ENCODE assay signal across 23 cellular contexts in the genomic region with DNA sequence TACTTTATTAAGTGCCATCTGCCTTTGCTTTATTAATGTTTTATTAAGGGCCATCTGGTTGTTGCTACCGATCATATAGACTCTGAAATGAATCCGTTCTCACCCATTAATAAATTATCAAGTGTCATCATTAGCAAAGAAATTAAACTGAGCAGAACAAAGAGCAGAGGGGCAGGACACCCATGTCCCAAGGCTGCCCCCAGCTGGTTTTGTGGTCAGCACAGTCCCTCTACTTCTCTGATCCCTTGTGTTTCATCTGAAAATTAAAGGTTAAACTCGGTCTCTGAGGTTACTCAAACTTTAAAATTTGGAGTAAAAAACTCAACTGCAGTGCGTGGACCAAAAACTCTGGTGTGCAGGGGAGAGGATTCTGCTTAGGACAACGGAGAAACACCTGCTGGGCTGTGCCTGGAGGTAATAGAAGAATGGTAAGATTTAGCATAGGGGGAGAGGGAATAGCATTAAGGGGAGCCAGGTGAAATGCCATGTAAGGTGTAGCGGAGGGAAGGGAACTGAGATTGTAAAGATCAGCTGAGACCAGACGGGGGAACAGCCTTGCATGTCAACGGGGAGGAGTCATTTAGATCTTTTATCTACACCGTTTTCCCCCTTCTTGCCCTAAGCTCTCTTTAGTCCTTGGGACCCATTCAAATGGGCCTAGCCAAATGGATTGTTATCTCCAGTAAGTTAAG. TPM values are rescaled to one million over a fixed set of nuclear protein-coding genes. Genes with fewer than 3 reads are reported as not detected.
A peak's percentile ranks its signal among the peaks of the same experiment; 100 is the strongest.
DNase-seq lines count a peak whose midpoint lies in the region; ATAC-seq, FAIRE-seq and TF ChIP-seq lines count a peak whose summit lies in the region.
"Had no signal": no experiment of that assay in that cellular context is flagged by ENCODE, and none has a peak within 500 bp of the region (broad histone marks: within the 10 kb centered on the region; RNA-seq: fewer than 3 reads in every experiment).

No MANE protein-coding gene starts in this region.

- H3K4me1 ChIP-seq in IMR-90 (ENCODE audit: control insufficient read depth, insufficient read depth, low read length) (no peaks in the 10 kb centered on the region), keratinocyte (ENCODE audit: control insufficient read depth, extremely low read depth, insufficient read depth, low read length) (no peaks in the 10 kb centered on the region), adrenal gland (replicated peaks in 1 of 2) (no peaks in the 10 kb centered on the region)
- H3K4me1 ChIP-seq: lower lobe of right lung had no signal

- CTCF ChIA-PET in IMR-90 (lab: Yijun Ruan, JAX), result interaction anchor here (0.9 kb wide), 1 partner anchor 52 kb away, joined by 3 read pairs; no protein-coding TSS in a partner anchor

- H3K27me3 ChIP-seq in IMR-90 (ENCODE audit: control insufficient read depth, insufficient read depth, low read length), result no peaks in the 10 kb centered on the region; the same call in 1 of the 2 replicates
- H3K27me3 ChIP-seq in keratinocyte (ENCODE audit: control insufficient read depth, extremely low read depth, insufficient read depth, low read length), result no peaks in the 10 kb centered on the region
- no peaks in the 10 kb centered on the region for H3K27me3 ChIP-seq in adrenal gland
- H3K27me3 ChIP-seq: tibial nerve had no signal

- in situ Hi-C loops in IMR-90 (cut with MboI; ENCODE audit: low sequenced_read_pairs) (no loop called here), astrocyte of the spinal cord (cut with HindIII; ENCODE audit: low sequenced_read_pairs) (no loop called here)

- DNase-seq in NCI-H1417 (lab: John Stamatoyannopoulos, UW) (peak in 2 of 3 experiments; percentile 23 to 41), NCI-H1417 treated with DMSO at 0.1 percent for 48 hours (lab: John Stamatoyannopoulos, UW) (no peak), IMR-90 (no peak), astrocyte of the spinal cord (ENCODE audit: low read depth, low spot score) (no peak), keratinocyte (ENCODE audit: low read depth, low spot score) (no peak), adrenal gland (no peak)
- DNase-seq in activated CD4-positive, alpha-beta T cell treated with anti-CD3 and anti-CD28 coated beads for 4 hours, result no peak
- DNase-seq in stimulated activated naive CD4-positive, alpha-beta T cell treated with Interleukin-2 at 50 U/mL for 16 hours (lab: John Stamatoyannopoulos, UW), result no peak
- DNase-seq: activated CD4-positive, alpha-beta T cell treated with anti-CD3 and anti-CD28 coated beads, Interleukin-2, amount 10 ng/mL, durations not matched to agents 7 days and 5 days; activated gamma-delta T cell treated with Interleukin-2 at 50 U/mL for 16 hours; cortex of kidney; Karpas-422; lower lobe of right lung; NCI-H1092 treated with DMSO at 0.1 percent for 48 hours; NCI-H748 treated with DMSO at 0.1 percent for 48 hours; OCI-M1; psoas muscle; SIG-M5; small intestine; stimulated activated CD4-positive, alpha-beta T cell treated with anti-CD3 and anti-CD28 coated beads, Interleukin-2, amount 100 ng/mL, for 48 hours had no signal

- H3K9ac ChIP-seq in IMR-90 (ENCODE audit: low read depth, low read length), result no peak overlapping the region
- no peak overlapping the region for H3K9ac ChIP-seq in keratinocyte (ENCODE audit: control insufficient read depth, extremely low read depth, insufficient read depth, low read length)

- H3K18ac ChIP-seq in IMR-90 (ENCODE audit: low read depth, low read length), result no peak overlapping the region

- no peak overlapping the region for H3K27ac ChIP-seq in IMR-90 (ENCODE audit: insufficient read depth, low read length)
- no peak overlapping the region for H3K27ac ChIP-seq in keratinocyte (ENCODE audit: control insufficient read depth, insufficient read depth, low read length)
- no peak overlapping the region for H3K27ac ChIP-seq in adrenal gland
- H3K27ac ChIP-seq: 22Rv1, lower lobe of right lung, psoas muscle, tibial nerve had no signal

- H2BK120ac ChIP-seq in IMR-90 (ENCODE audit: low read depth, low read length), result no peak overlapping the region

- TF ChIP-seq RAD21 in IMR-90 (IDR thresholded peaks at IDR 0.05; ENCODE audit: low read length), result peak; percentile 37

- H3K36me3 ChIP-seq in IMR-90 (ENCODE audit: control insufficient read depth, insufficient read depth, low read length) (no peaks in the 10 kb centered on the region), keratinocyte (ENCODE audit: control insufficient read depth in 2 of 2, extremely low read depth in 1 of 2, insufficient read depth in 2 of 2, low read length in 2 of 2) (no peaks in the 10 kb centered on the region), adrenal gland (replicated peaks in 1 of 2) (no peaks in the 10 kb centered on the region)
- H3K36me3 ChIP-seq: lower lobe of right lung, tibial nerve had no signal

- WGBS in IMR-90 (ENCODE audit: extremely low coverage in 2 of 2, insufficient read length in 1 of 2), 2 experiments, result no CpG with 5 or more reads among the region's 9 CpGs
- WGBS in adrenal gland, 4 donors, result 64 to 71% (median 68%) methylated on average over 9 of the region's 9 CpGs

- no peak overlapping the region for H3K14ac ChIP-seq in IMR-90 (replicated peaks; ENCODE audit: low read depth, low read length)

- H3K79me1 ChIP-seq in IMR-90 (ENCODE audit: low read depth in 1 of 2, low read length in 2 of 2), result no peaks in the 10 kb centered on the region

- H3K9me3 ChIP-seq in IMR-90 (ENCODE audit: control insufficient read depth, insufficient read depth, low read length) (no peaks in the 10 kb centered on the region), keratinocyte (ENCODE audit: control insufficient read depth, low read depth, low read length) (no peaks in the 10 kb centered on the region), adrenal gland (replicated peaks in 1 of 3) (no peaks in the 10 kb centered on the region)
- H3K9me3 ChIP-seq: lower lobe of right lung, psoas muscle had no signal

- H3K79me2 ChIP-seq in keratinocyte (ENCODE audit: control insufficient read depth, insufficient read depth, low read length), result no peaks in the 10 kb centered on the region

- no peak overlapping the region for H2BK20ac ChIP-seq in IMR-90 (ENCODE audit: low read depth, low read length)

- ATAC-seq in IMR-90 (ENCODE audit: low read depth), result peak; percentile 37; the same call in 1 of the 2 replicates
- ATAC-seq: lower lobe of right lung, psoas muscle had no signal

- H4K8ac ChIP-seq in IMR-90 (ENCODE audit: low read depth in 2 of 2, low read length in 2 of 2), result no peak overlapping the region

- H4K91ac ChIP-seq in IMR-90 (ENCODE audit: insufficient read depth, low read depth, low read length), result no peak overlapping the region

- intact Hi-C loops in IMR-90 (cut with micrococcal nuclease) (no loop called here), adrenal gland (cut with DNase I) (no loop called here)

- H4K20me1 ChIP-seq in IMR-90 (ENCODE audit: insufficient read depth, low read length) (no peaks in the 10 kb centered on the region), keratinocyte (ENCODE audit: control insufficient read depth, extremely low read depth, insufficient read depth, low read length) (no peaks in the 10 kb centered on the region)

- FAIRE-seq in keratinocyte (lab: Jason Lieb, UNC), result no peak
- FAIRE-seq: bronchial epithelial cell, small intestine had no signal

- peak; percentile 22 for TF ChIP-seq CTCF in IMR-90 (conservative IDR thresholded peaks at IDR 0.05; ENCODE audit: low read depth, low read length)
- peak; percentile 9 for TF ChIP-seq CTCF in astrocyte of the spinal cord (IDR thresholded peaks at IDR 0.05; ENCODE audit: low read depth, low read length)
- TF ChIP-seq CTCF in keratinocyte (optimal IDR thresholded peaks at IDR 0.05 in 1 of 3, IDR thresholded peaks at IDR 0.05 in 1 of 3, conservative IDR thresholded peaks at IDR 0.05 in 1 of 3; ENCODE audit: extremely low read depth in 1 of 3, insufficient read depth in 2 of 3, low read length in 3 of 3), result peak in 2 of 3 experiments; percentile 11 to 56
- no peak for TF ChIP-seq CTCF in adrenal gland (IDR thresholded peaks at IDR 0.05)

- POLR2A ChIA-PET in IMR-90 (lab: Charles Lee; ENCODE audit: unreplicated experiment), result no interaction called here

- no peak overlapping the region for H3K4me2 ChIP-seq in IMR-90 (ENCODE audit: low read depth, low read length)
- no peak overlapping the region for H3K4me2 ChIP-seq in keratinocyte (ENCODE audit: control insufficient read depth, extremely low read depth, insufficient read depth, low read depth, low read length)

- H2AK9ac ChIP-seq in IMR-90 (replicated peaks; ENCODE audit: low read depth, low read length, poor library complexity), result no peak overlapping the region

- no peak overlapping the region for H3K56ac ChIP-seq in IMR-90 (ENCODE audit: extremely low read depth, insufficient read depth, low read length)

- dilution Hi-C loops in IMR-90 (cut with HindIII; ENCODE audit: low sequenced_read_pairs, unreplicated experiment), result no loop called here
- dilution Hi-C loops in keratinocyte (cut with MboI; ENCODE audit: extremely low pct_ligation_motif_present, low sequenced_read_pairs), result no loop called here

- H2AFZ ChIP-seq in IMR-90 (replicated peaks; ENCODE audit: low read length, poor library complexity) (no peak overlapping the region), keratinocyte (ENCODE audit: control insufficient read depth, low read length) (no peak overlapping the region)

- TF ChIP-seq POLR2A in IMR-90 (IDR thresholded peaks at IDR 0.05; ENCODE audit: low read depth, low read length) (no peak), adrenal gland (IDR thresholded peaks at IDR 0.05) (no peak)

- H4K5ac ChIP-seq in IMR-90 (ENCODE audit: low read depth, low read length), result no peak overlapping the region

- no peak overlapping the region for H2BK5ac ChIP-seq in IMR-90 (ENCODE audit: low read depth, low read length, poor library complexity, severe bottlenecking)

- H3K9me1 ChIP-seq in IMR-90 (ENCODE audit: insufficient read depth, low read length) (no peaks in the 10 kb centered on the region), keratinocyte (ENCODE audit: control insufficient read depth, extremely low read depth, insufficient read depth, low read length) (no peaks in the 10 kb centered on the region)

- no peak overlapping the region for H3K4ac ChIP-seq in IMR-90 (ENCODE audit: low read depth, low read length)

- H2BK15ac ChIP-seq in IMR-90 (ENCODE audit: low read depth, low read length), result no peak overlapping the region

- H3K23ac ChIP-seq in IMR-90 (ENCODE audit: low read depth, low read length), result no peak overlapping the region

- no peak overlapping the region for H2AK5ac ChIP-seq in IMR-90 (ENCODE audit: low read depth, low read length)

- H3K4me3 ChIP-seq in IMR-90 (ENCODE audit: insufficient read depth, low read depth, low read length), result no peak overlapping the region
- no peak overlapping the region for H3K4me3 ChIP-seq in astrocyte of the spinal cord (ENCODE audit: low read depth, low read length)
- no peak overlapping the region for H3K4me3 ChIP-seq in keratinocyte (ENCODE audit: control insufficient read depth in 2 of 3, extremely low read depth in 1 of 3, insufficient read depth in 2 of 3, low read depth in 1 of 3, low read length in 3 of 3)
- no peak overlapping the region for H3K4me3 ChIP-seq in adrenal gland
- H3K4me3 ChIP-seq: lower lobe of right lung, psoas muscle, tibial nerve had no signal

- no TSS peak for BruUV-seq in IMR-90 (replicated peaks; lab: Mats Ljungman, UMichigan)

RNA-seq across cellular contexts. Expression of gene GSDME, which starts 10.8 kb away (rescaled TPM):
- total RNA-seq in IMR-90 (2012; rRNA removed) (78.7 and 88.3 TPM in 2 replicates), adrenal gland (10 to 100 TPM in 1 of 8 donors, 1 to 10 TPM in 7; 2.6 to 10.3 (median 6.3) TPM)
- polyA plus RNA-seq in IMR-90 (2012; rRNA removed) (71.5 and 75.2 TPM in 2 replicates), keratinocyte (81.7 to 105 TPM (median 95.6 TPM) in 3 replicates), adrenal gland (1 to 10 TPM; 4.3 to 6.8 (median 5.7) TPM)
- 49.6 and 55.2 TPM in 2 replicates for polyA plus RNA-seq in IMR-90 (2012; cell fraction: cytosol; rRNA removed)
- polyA plus RNA-seq in IMR-90 (2012; cell fraction: nucleus; rRNA removed; ENCODE audit: low replicate concordance), result 50.0 and 117 TPM in 2 replicates
- polyA plus RNA-seq in keratinocyte (2011; ENCODE audit: low read depth), result 83.9 TPM
- 71.7 and 85.2 TPM in 2 replicates for polyA plus RNA-seq in keratinocyte (2011; cell fraction: cytosol; rRNA removed)
- polyA plus RNA-seq in keratinocyte (2011; cell fraction: nucleus; rRNA removed), result 134 and 143 TPM in 2 replicates
- polyA plus RNA-seq in keratinocyte (2012; ENCODE audit: low replicate concordance), result 59.5 and 86.4 TPM in 2 replicates
- 71.0 to 119 TPM (median 96.2 TPM) in 3 replicates for polyA minus RNA-seq in keratinocyte
- polyA minus RNA-seq in keratinocyte (2011; cell fraction: cytosol; rRNA and poly(A)+ RNA removed), result 60.0 TPM
- 50.8 and 85.9 TPM in 2 replicates for polyA minus RNA-seq in keratinocyte (2011; cell fraction: nucleus; rRNA and poly(A)+ RNA removed)

Comparison
In these comparisons a context has a peak if more than half of its experiments do, and no peak if none do; other contexts are left out.
1. DNase-seq: peak in NCI-H1417 (2 of 3); none in NCI-H1417 treated with DMSO at 0.1 percent for 48 hours (single experiment), IMR-90 (single experiment), astrocyte of the spinal cord (single experiment), keratinocyte (single experiment), adrenal gland (0 of 7), activated CD4-positive, alpha-beta T cell treated with anti-CD3 and anti-CD28 coated beads for 4 hours (0 of 2) and stimulated activated naive CD4-positive, alpha-beta T cell treated with Interleukin-2 at 50 U/mL for 16 hours (single experiment).
2. CTCF ChIP-seq: peak in IMR-90 (single experiment), astrocyte of the spinal cord (single experiment) and keratinocyte (2 of 3); none in adrenal gland (0 of 6).
3. RNA of gene GSDME, which starts 10.8 kb away (polyA plus RNA-seq): 59.5 to 143 TPM in keratinocyte and 49.6 to 117 TPM in IMR-90; 4.3 to 6.8 TPM in adrenal gland; every median in the first group is over 4 times any median in the second.